In the genomic region with DNA sequence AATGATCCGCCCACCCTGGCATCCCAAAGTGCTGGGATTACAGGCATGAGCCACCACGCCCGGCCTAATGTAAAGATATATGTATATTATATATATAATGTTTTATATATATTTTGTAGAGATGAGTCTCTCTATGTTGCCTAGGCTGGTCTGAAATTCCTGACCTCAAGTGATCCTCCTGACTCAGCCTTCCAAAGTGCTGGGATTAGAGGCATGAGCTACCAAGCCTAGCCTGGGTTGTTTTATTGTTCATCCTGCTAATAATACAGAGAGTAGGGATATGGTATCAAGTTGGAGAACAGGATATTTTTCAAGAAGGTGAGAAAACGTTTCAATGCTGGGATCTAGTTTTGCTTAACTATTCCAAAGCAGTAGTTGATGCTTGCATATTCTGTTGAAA, we compare ENCODE assay signal across 1 cellular context.
TF ChIP-seq lines count a peak whose summit lies in the region.

No MANE protein-coding gene starts in this region.

TF ChIP-seq in GM12878, 131 proteins besides CTCF, POLR2A, EP300 and RAD21:
- TF ChIP-seq PAX5 (IDR thresholded peaks at IDR 0.05; ENCODE audit: borderline replicate concordance, low read depth, low read length) (no peak), STAT1 (conservative IDR thresholded peaks at IDR 0.05) (no peak), SPI1 (IDR thresholded peaks at IDR 0.05; ENCODE audit: borderline replicate concordance, insufficient read depth, low read depth, low read length) (no peak), ZBED1 (IDR thresholded peaks at IDR 0.05; ENCODE audit: borderline replicate concordance) (no peak), STAT3 (IDR thresholded peaks at IDR 0.05; ENCODE audit: low read depth, low read length) (no peak), MYC (IDR thresholded peaks at IDR 0.05; ENCODE audit: insufficient read depth, insufficient read length, insufficient replicate concordance, low read length, severe bottlenecking) (no peak), TARDBP (IDR thresholded peaks at IDR 0.05; ENCODE audit: borderline replicate concordance) (no peak), ESRRA (IDR thresholded peaks at IDR 0.05; ENCODE audit: low read length) (no peak), HDGF (IDR thresholded peaks at IDR 0.05) (no peak), CHD4 (IDR thresholded peaks at IDR 0.05) (no peak), NFYA (IDR thresholded peaks at IDR 0.05; ENCODE audit: borderline replicate concordance, low read depth, low read length) (no peak), JUND (IDR thresholded peaks at IDR 0.05; ENCODE audit: low read depth, low read length) (no peak)
- TF ChIP-seq, protein P1, sequence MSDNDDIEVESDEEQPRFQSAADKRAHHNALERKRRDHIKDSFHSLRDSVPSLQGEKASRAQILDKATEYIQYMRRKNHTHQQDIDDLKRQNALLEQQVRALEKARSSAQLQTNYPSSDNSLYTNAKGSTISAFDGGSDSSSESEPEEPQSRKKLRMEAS (IDR thresholded peaks at IDR 0.05; ENCODE audit: low read depth, low read length): no peak
